ENCODE assay signal across 33 cellular contexts in the genomic region with DNA sequence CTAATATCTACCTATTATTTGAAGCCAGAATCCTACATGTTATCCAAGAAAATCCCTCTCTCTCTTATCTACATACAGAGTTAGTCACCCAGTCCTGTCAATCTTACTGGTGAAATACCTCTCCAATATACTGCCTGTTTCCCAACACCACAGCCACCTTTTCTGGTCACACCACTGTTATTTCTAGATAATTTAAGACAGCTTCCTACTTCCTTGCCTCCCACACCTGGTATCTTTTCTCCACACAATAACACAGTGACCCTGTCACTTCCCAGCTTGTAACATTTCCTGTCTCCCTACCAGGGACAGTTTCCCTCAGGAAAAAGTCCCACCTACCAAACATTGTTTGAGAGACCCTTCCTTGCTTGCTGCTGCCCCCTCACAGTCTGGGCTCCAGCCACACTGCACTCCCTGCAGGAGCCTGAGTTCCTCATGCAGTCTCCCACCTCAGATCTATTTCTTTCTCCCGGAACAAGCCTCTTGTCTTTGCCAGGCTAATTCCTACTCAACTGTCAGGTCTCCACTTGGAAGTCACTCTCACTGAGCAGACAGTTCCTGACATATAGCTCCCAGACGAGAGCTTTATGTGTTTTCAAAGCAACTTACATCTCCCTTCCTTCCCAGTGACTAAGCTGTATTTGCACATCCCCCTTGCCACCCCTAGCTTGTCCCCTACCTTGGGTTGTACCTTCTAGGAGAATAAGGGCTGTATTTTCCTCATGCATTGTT.
DNase-seq lines count a peak whose midpoint lies in the region; ATAC-seq and TF ChIP-seq lines count a peak whose summit lies in the region.
"Had no signal": no experiment of that assay in that cellular context is flagged by ENCODE, and none has a peak within 500 bp of the region (broad histone marks: within the 10 kb centered on the region; RNA-seq: fewer than 3 reads in every experiment).

No MANE protein-coding gene starts in this region.

- peak overlapping the region; percentile 28 to 49 (median 33) for H3K27ac Mint-ChIP-seq in nephron
- H3K27ac Mint-ChIP-seq: activated B cell treated with CpG ODN at 0.5 μM for 24 hours; activated CD8-positive, alpha-beta memory T cell treated with anti-CD3 and anti-CD28 coated beads, Interleukin-2, amount 10 ng/mL, durations not matched to agents 7 days and 5 days; stimulated activated naive B cell treated with anti-CD40 and anti-IgM and Interleukin-4, amounts not matched to agents 10 μg/mL and 1 μg/mL and 100 μg/mL, for 72 hours had no signal

- no peak overlapping the region for H3K9ac ChIP-seq in HUES48 (ENCODE audit: low read depth, low read length)
- H3K9ac ChIP-seq: BLaER1 treated with 17β-estradiol and CSF1 and Interleukin-3, amounts not matched to agents 10 nM and 100 nM had no signal

- H3K36me3 ChIP-seq in HUES48 (ENCODE audit: control insufficient read depth, insufficient read depth, low read length) (no peaks in the 10 kb centered on the region), iPS DF 6.9 (ENCODE audit: control insufficient read depth, insufficient read depth, low read length) (no peaks in the 10 kb centered on the region), BE2C (no peaks in the 10 kb centered on the region)
- H3K36me3 ChIP-seq: adrenal gland; BLaER1 treated with 17β-estradiol and CSF1 and Interleukin-3, amounts not matched to agents 10 nM and 100 nM; esophagus squamous epithelium; gastroesophageal sphincter; lower lobe of right lung; neutrophil; Peyer's patch; SJCRH30 had no signal

- no peak for ATAC-seq in GM18517 (IDR thresholded peaks at IDR 0.05; ENCODE audit: unreplicated experiment)
- ATAC-seq: activated CD8-positive, alpha-beta memory T cell treated with anti-CD3 and anti-CD28 coated beads, Interleukin-2, amount 10 ng/mL, durations not matched to agents 7 days and 5 days; gastroesophageal sphincter; HepG2; lower lobe of right lung; sciatic nerve; stimulated activated naive B cell treated with anti-CD40 and anti-IgM and Interleukin-4, amounts not matched to agents 10 μg/mL and 1 μg/mL and 100 μg/mL, for 72 hours had no signal

- peak; percentile 3 for DNase-seq in astrocyte of the hippocampus (ENCODE audit: low read depth, low spot score)
- DNase-seq in iPS DF 6.9 (ENCODE audit: low read depth, low spot score) = peak; percentile 5
- DNase-seq in RKO (ENCODE audit: low spot score) = no peak
- no peak for DNase-seq in BE2C
- DNase-seq in putamen (ENCODE audit: low spot score) = no peak
- DNase-seq: activated B cell treated with CpG ODN at 0.5 μM for 24 hours; activated CD4-positive, alpha-beta T cell treated with anti-CD3 and anti-CD28 coated beads, Interleukin-2, amount 50 U/mL, for 1 hour; activated CD8-positive, alpha-beta memory T cell treated with anti-CD3 and anti-CD28 coated beads, Interleukin-2, amount 10 ng/mL, durations not matched to agents 7 days and 5 days; activated naive CD4-positive, alpha-beta T cell treated with Interleukin-2 at 50 U/mL for 16 hours; activated T-cell treated with anti-CD3 and anti-CD28 coated beads, Interleukin-2, amount 50 U/mL, for 48 hours; adrenal gland; COR-L47; DMS79; esophagus squamous epithelium; hippocampal formation; Karpas-422; lower lobe of right lung; NCI-H146; NCI-H510A; Peyer's patch; SJCRH30; stimulated activated CD4-positive, alpha-beta T cell treated with anti-CD3 and anti-CD28 coated beads, Interleukin-4, amount 100 ng/mL, for 24 hours; stimulated activated naive B cell treated with anti-CD40 and anti-IgM and Interleukin-4, amounts not matched to agents 10 μg/mL and 1 μg/mL and 100 μg/mL, for 72 hours had no signal

- no peak overlapping the region for H3K4me3 Mint-ChIP-seq in nephron
- H3K4me3 Mint-ChIP-seq: activated B cell treated with CpG ODN at 0.5 μM for 24 hours; activated CD8-positive, alpha-beta memory T cell treated with anti-CD3 and anti-CD28 coated beads, Interleukin-2, amount 10 ng/mL, durations not matched to agents 7 days and 5 days; stimulated activated naive B cell treated with anti-CD40 and anti-IgM and Interleukin-4, amounts not matched to agents 10 μg/mL and 1 μg/mL and 100 μg/mL, for 72 hours had no signal

- H3K27ac ChIP-seq in HUES48 (ENCODE audit: low read depth, low read length) = peak overlapping the region; percentile 53
- no peak overlapping the region for H3K27ac ChIP-seq in iPS DF 6.9 (ENCODE audit: low read length)
- H3K27ac ChIP-seq: adrenal gland; BLaER1 treated with 17β-estradiol and CSF1 and Interleukin-3, amounts not matched to agents 10 nM and 100 nM; coronary artery; esophagus squamous epithelium; gastroesophageal sphincter; HL-60; lower lobe of right lung; neutrophil; Peyer's patch; SJCRH30 had no signal

- no peaks in the 10 kb centered on the region for H3K27me3 ChIP-seq in HUES48 (ENCODE audit: control insufficient read depth, insufficient read depth, low read length)
- no peaks in the 10 kb centered on the region for H3K27me3 ChIP-seq in iPS DF 6.9 (ENCODE audit: control insufficient read depth, insufficient read depth, low read length)
- no peaks in the 10 kb centered on the region; the same call in 1 of the 2 replicates for H3K27me3 ChIP-seq in BE2C
- H3K27me3 ChIP-seq: BLaER1 treated with 17β-estradiol and CSF1 and Interleukin-3, amounts not matched to agents 10 nM and 100 nM; neutrophil; Peyer's patch; SJCRH30 had no signal

- H3K9me3 ChIP-seq in HUES48 (ENCODE audit: control insufficient read depth, insufficient read depth, low read length) = no peaks in the 10 kb centered on the region
- no peaks in the 10 kb centered on the region for H3K9me3 ChIP-seq in iPS DF 6.9 (ENCODE audit: control insufficient read depth, insufficient read depth, low read length)
- H3K9me3 ChIP-seq in BE2C = no peaks in the 10 kb centered on the region
- H3K9me3 ChIP-seq: adrenal gland; BLaER1 treated with 17β-estradiol and CSF1 and Interleukin-3, amounts not matched to agents 10 nM and 100 nM; esophagus squamous epithelium; gastroesophageal sphincter; lower lobe of right lung; neutrophil; Peyer's patch; SJCRH30 had no signal

- no peaks in the 10 kb centered on the region for H3K9me3 Mint-ChIP-seq in nephron
- H3K9me3 Mint-ChIP-seq: activated B cell treated with CpG ODN at 0.5 μM for 24 hours; stimulated activated naive B cell treated with anti-CD40 and anti-IgM and Interleukin-4, amounts not matched to agents 10 μg/mL and 1 μg/mL and 100 μg/mL, for 72 hours had no signal

- peaks cover 16% of the 10 kb centered on the region for H3K4me1 ChIP-seq in HUES48 (ENCODE audit: control insufficient read depth, insufficient read depth, low read length)
- no peaks in the 10 kb centered on the region for H3K4me1 ChIP-seq in iPS DF 6.9 (ENCODE audit: control insufficient read depth, insufficient read depth, low read length)
- no peaks in the 10 kb centered on the region for H3K4me1 ChIP-seq in BE2C
- H3K4me1 ChIP-seq: adrenal gland; BLaER1 treated with 17β-estradiol and CSF1 and Interleukin-3, amounts not matched to agents 10 nM and 100 nM; esophagus squamous epithelium; gastroesophageal sphincter; lower lobe of right lung; Peyer's patch; SJCRH30 had no signal

- no peaks in the 10 kb centered on the region for H3K36me3 Mint-ChIP-seq in nephron (ENCODE audit: low read depth)
- H3K36me3 Mint-ChIP-seq: activated CD8-positive, alpha-beta memory T cell treated with anti-CD3 and anti-CD28 coated beads, Interleukin-2, amount 10 ng/mL, durations not matched to agents 7 days and 5 days; stimulated activated naive B cell treated with anti-CD40 and anti-IgM and Interleukin-4, amounts not matched to agents 10 μg/mL and 1 μg/mL and 100 μg/mL, for 72 hours had no signal

- H3K4me3 ChIP-seq in HUES48 (ENCODE audit: low read depth, low read length) = no peak overlapping the region
- no peak overlapping the region for H3K4me3 ChIP-seq in iPS DF 6.9 (ENCODE audit: low read length)
- H3K4me3 ChIP-seq in BE2C (ENCODE audit: low read depth, low read length) = no peak overlapping the region
- H3K4me3 ChIP-seq: adrenal gland; BLaER1 treated with 17β-estradiol and CSF1 and Interleukin-3, amounts not matched to agents 10 nM and 100 nM; coronary artery; esophagus squamous epithelium; gastroesophageal sphincter; lower lobe of right lung; Peyer's patch; SJCRH30 had no signal

- H3K27me3 Mint-ChIP-seq in nephron (ENCODE audit: low read depth) = no peaks in the 10 kb centered on the region

- H3K4me1 Mint-ChIP-seq in nephron = peaks cover 29% of the 10 kb centered on the region
- H3K4me1 Mint-ChIP-seq: activated B cell treated with CpG ODN at 0.5 μM for 24 hours; activated CD8-positive, alpha-beta memory T cell treated with anti-CD3 and anti-CD28 coated beads, Interleukin-2, amount 10 ng/mL, durations not matched to agents 7 days and 5 days; stimulated activated naive B cell treated with anti-CD40 and anti-IgM and Interleukin-4, amounts not matched to agents 10 μg/mL and 1 μg/mL and 100 μg/mL, for 72 hours had no signal

- no CpG with 5 or more reads among the region's 2 CpGs for WGBS in iPS DF 6.9 (ENCODE audit: insufficient coverage, insufficient read length)

- TF ChIP-seq CTCF in nephron (IDR thresholded peaks at IDR 0.05; ENCODE audit: unreplicated experiment in 3 of 3) = no peak
- no peak for TF ChIP-seq CTCF in BE2C (IDR thresholded peaks at IDR 0.05; ENCODE audit: low read depth, low read length)

Comparison
In these comparisons a context has a peak if more than half of its experiments do, and no peak if none do; other contexts are left out.
1. DNase-seq: peak in astrocyte of the hippocampus (single experiment) and iPS DF 6.9 (single experiment); none in RKO (single experiment), BE2C (single experiment) and putamen (single experiment).